In the genomic region with DNA sequence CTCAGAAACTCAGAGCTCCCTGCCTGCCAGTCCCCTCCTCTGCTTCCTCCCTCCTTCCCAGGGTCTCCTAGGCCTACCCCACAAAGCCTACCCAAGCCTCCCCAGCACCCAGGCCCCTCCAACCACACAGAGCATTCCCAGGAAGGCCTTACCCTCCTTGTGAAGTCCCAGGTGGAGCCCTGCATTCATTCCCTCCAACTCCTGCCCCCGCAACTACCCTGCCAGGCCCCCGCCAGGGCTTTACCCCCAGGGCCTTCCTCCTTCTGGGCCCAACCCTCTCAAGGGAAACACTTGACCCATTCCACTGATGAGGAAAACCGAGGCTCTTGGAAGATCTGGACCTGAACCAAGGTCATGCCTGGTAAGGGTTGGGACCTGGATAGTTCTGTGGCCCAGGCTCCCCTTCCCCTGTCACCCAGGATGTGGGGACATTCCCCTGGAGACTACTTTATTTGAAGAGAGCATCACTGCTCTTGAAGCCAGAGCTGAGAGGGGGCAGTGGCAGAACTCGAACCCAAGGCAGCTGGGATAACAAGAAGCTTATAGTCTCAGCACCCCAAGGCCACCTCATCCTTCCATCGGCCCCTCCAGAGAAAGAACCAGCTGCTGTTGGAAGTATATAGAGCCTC, we compare ENCODE assay signal across 25 cellular contexts. TPM values are rescaled to one million over a fixed set of nuclear protein-coding genes. Genes with fewer than 3 reads are reported as not detected.
DNase-seq lines count a peak whose midpoint lies in the region; ATAC-seq and TF ChIP-seq lines count a peak whose summit lies in the region.
"Had no signal": no experiment of that assay in that cellular context is flagged by ENCODE, and none has a peak within 500 bp of the region (broad histone marks: within the 10 kb centered on the region; RNA-seq: fewer than 3 reads in every experiment).

No MANE protein-coding gene starts in this region.

- no peak for DNase-seq in cardiac muscle cell (ENCODE audit: low read depth in 1 of 2, low spot score in 1 of 2)
- DNase-seq in heart right ventricle, result no peak
- DNase-seq in coronary artery (ENCODE audit: low spot score), result peak; percentile 60
- DNase-seq in neural crest cell (ENCODE audit: low read depth, low spot score), result no peak
- DNase-seq in cortex of kidney (lab: John Stamatoyannopoulos, UW), result no peak
- DNase-seq in GM13976 (ENCODE audit: low spot score), result no peak
- DNase-seq in body of pancreas, result no peak
- DNase-seq: activated CD4-positive, alpha-beta T cell treated with anti-CD3 and anti-CD28 coated beads, Interleukin-2, amount 50 U/mL, for 48 hours; activated CD4-positive, CD25-positive, alpha-beta regulatory T cell treated with anti-CD3 and anti-CD28 coated beads, Interleukin-2, amount 50 U/mL, for 72 hours; activated naive CD4-positive, alpha-beta T cell treated with anti-CD3 and anti-CD28 coated beads for 36 hours; amygdala; colonic mucosa; Karpas-422; lower lobe of right lung; natural killer cell; NCI-H2029 treated with DMSO at 0.1 percent for 48 hours; NCI-H524 treated with DMSO at 0.1 percent for 48 hours; OCI-M1; stimulated activated CD4-positive, alpha-beta T cell treated with anti-CD3 and anti-CD28 coated beads, Interleukin-4, amount 100 ng/mL, for 1 hour; T-helper 17 cell had no signal

- TF ChIP-seq POLR2A in body of pancreas (IDR thresholded peaks at IDR 0.05), result no peak

- peaks cover 14% of the 10 kb centered on the region for H3K4me1 Mint-ChIP-seq in neural crest cell

- in situ Hi-C loops in GM13976 (cut with MboI; ENCODE audit: low sequenced_read_pairs, unreplicated experiment), result no loop called here

- H3K27ac Mint-ChIP-seq in neural crest cell (ENCODE audit: unreplicated experiment), result peak overlapping the region; percentile 57
- H3K27ac Mint-ChIP-seq: activated naive CD4-positive, alpha-beta T cell treated with anti-CD3 and anti-CD28 coated beads for 36 hours; activated T-helper 1 cell treated with anti-CD3 and anti-CD28 coated beads, Interleukin-12 subunit alpha, Interleukin-12 subunit beta, Interleukin-2, Interleukin-4 antibody, amounts not matched to agents 30 ng/mL and 10 ng/mL and 1 ng/mL, durations not matched to agents 14 hours and 24 hours and 36 hours; natural killer cell; T-helper 17 cell had no signal

- H3K4me3 ChIP-seq in cardiac muscle cell (no peak overlapping the region), heart right ventricle (no peak overlapping the region), coronary artery (no peak overlapping the region), body of pancreas (no peak overlapping the region)
- H3K4me3 ChIP-seq: A549, breast epithelium, colonic mucosa, lower lobe of right lung, SK-N-MC had no signal

- no peaks in the 10 kb centered on the region for H3K9me3 ChIP-seq in cardiac muscle cell (ENCODE audit: low read depth)
- no peaks in the 10 kb centered on the region for H3K9me3 ChIP-seq in heart right ventricle
- H3K9me3 ChIP-seq in body of pancreas, result no peaks in the 10 kb centered on the region
- H3K9me3 ChIP-seq: A549, breast epithelium, colonic mucosa, lower lobe of right lung had no signal

- TF ChIP-seq CTCF in cardiac muscle cell (IDR thresholded peaks at IDR 0.05; ENCODE audit: low read depth, low read length) (no peak), heart right ventricle (IDR thresholded peaks at IDR 0.05) (no peak), coronary artery (IDR thresholded peaks at IDR 0.05) (no peak), neural crest cell (conservative IDR thresholded peaks at IDR 0.05) (no peak), GM13976 (IDR thresholded peaks at IDR 0.05; ENCODE audit: borderline replicate concordance, control extremely low read depth, extremely low read depth, insufficient read depth, missing control alignments) (no peak), body of pancreas (IDR thresholded peaks at IDR 0.05) (no peak)

- intact Hi-C loops in heart right ventricle (cut with DNase I) (no loop called here), body of pancreas (cut with DNase I) (no loop called here)

- H3K36me3 Mint-ChIP-seq in neural crest cell (ENCODE audit: low read depth), result no peaks in the 10 kb centered on the region
- H3K36me3 Mint-ChIP-seq: natural killer cell had no signal

- H3K27me3 Mint-ChIP-seq in neural crest cell (ENCODE audit: low read depth), result no peaks in the 10 kb centered on the region
- H3K27me3 Mint-ChIP-seq: T-helper 17 cell had no signal

- H3K4me3 Mint-ChIP-seq in neural crest cell, result no peak overlapping the region
- H3K4me3 Mint-ChIP-seq: activated naive CD4-positive, alpha-beta T cell treated with anti-CD3 and anti-CD28 coated beads for 36 hours; activated T-helper 1 cell treated with anti-CD3 and anti-CD28 coated beads, Interleukin-12 subunit alpha, Interleukin-12 subunit beta, Interleukin-2, Interleukin-4 antibody, amounts not matched to agents 30 ng/mL and 10 ng/mL and 1 ng/mL, durations not matched to agents 14 hours and 24 hours and 36 hours; natural killer cell; T-helper 17 cell had no signal

- H3K27ac ChIP-seq in cardiac muscle cell (peak overlapping the region; percentile 56), heart right ventricle (no peak overlapping the region), coronary artery (no peak overlapping the region), body of pancreas (peak overlapping the region in 1 of 4 donors; percentile 8)
- H3K27ac ChIP-seq: A549, breast epithelium, colonic mucosa, lower lobe of right lung, SK-N-MC had no signal

- H3K36me3 ChIP-seq in cardiac muscle cell (no peaks in the 10 kb centered on the region), heart right ventricle (no peaks in the 10 kb centered on the region), body of pancreas (replicated peaks in 1 of 2; ENCODE audit: insufficient read depth in 1 of 2, low read depth in 2 of 2) (no peaks in the 10 kb centered on the region)
- H3K36me3 ChIP-seq: breast epithelium, colonic mucosa, lower lobe of right lung had no signal

- H3K9me3 Mint-ChIP-seq in neural crest cell, result no peaks in the 10 kb centered on the region
- H3K9me3 Mint-ChIP-seq: activated naive CD4-positive, alpha-beta T cell treated with anti-CD3 and anti-CD28 coated beads for 36 hours; activated T-helper 1 cell treated with anti-CD3 and anti-CD28 coated beads, Interleukin-12 subunit alpha, Interleukin-12 subunit beta, Interleukin-2, Interleukin-4 antibody, amounts not matched to agents 30 ng/mL and 10 ng/mL and 1 ng/mL, durations not matched to agents 14 hours and 24 hours and 36 hours; natural killer cell had no signal

- H3K4me1 ChIP-seq in cardiac muscle cell (ENCODE audit: low read depth) (peaks cover 25% of the 10 kb centered on the region), heart right ventricle (peaks cover 4 to 32% (median 20%) of the 10 kb centered on the region in 9 donors), body of pancreas (peaks cover 82% of the 10 kb centered on the region)
- H3K4me1 ChIP-seq: breast epithelium had no signal

- ATAC-seq in heart right ventricle (no peak), body of pancreas (no peak), HG03520 (IDR thresholded peaks at IDR 0.05; ENCODE audit: unreplicated experiment) (no peak)
- ATAC-seq: A549, lower lobe of right lung, natural killer cell, T-helper 17 cell had no signal

- H3K27me3 ChIP-seq in cardiac muscle cell (no peaks in the 10 kb centered on the region), heart right ventricle (no peaks in the 10 kb centered on the region), body of pancreas (no peaks in the 10 kb centered on the region)
- H3K27me3 ChIP-seq: breast epithelium, colonic mucosa had no signal

- WGBS in heart right ventricle, 2 donors, result 77 to 87% methylated on average over 5 of the region's 5 CpGs
- WGBS in body of pancreas, 2 donors, result 74 to 93% methylated on average over 3 to 5 of the region's 5 CpGs

RNA-seq across cellular contexts. Expression of a gene that starts 12.5 kb away (rescaled TPM):
- total RNA-seq in cardiac muscle cell (11.4 and 14.2 TPM in 2 replicates), heart right ventricle (1 to 10 TPM; 1.7 to 4.0 (median 2.2) TPM), neural crest cell (0.79 and 0.84 TPM in 2 replicates), body of pancreas (10 to 100 TPM; 32.9 to 43.2 TPM)
- polyA plus RNA-seq in cardiac muscle cell (5.1 and 6.4 TPM in 2 replicates), heart right ventricle (10 to 100 TPM in 1 of 2 donors, 1 to 10 TPM in 1; 7.0 to 10.6 TPM)
- total RNA-seq: natural killer cell had no signal

RNA-seq across cellular contexts. Expression of a gene that starts 26.9 kb away (rescaled TPM):
- total RNA-seq in cardiac muscle cell, result 72.7 and 107 TPM in 2 replicates
- 128 and 144 TPM in 2 replicates for polyA plus RNA-seq in cardiac muscle cell
- 10 to 100 TPM; 39.9 to 53.9 (median 45.9) TPM for total RNA-seq in heart right ventricle
- 10 to 100 TPM; 33.4 to 57.9 TPM for polyA plus RNA-seq in heart right ventricle
- 62.6 and 63.9 TPM in 2 replicates for total RNA-seq in neural crest cell
- 10 to 100 TPM; 15.8 to 21.5 TPM for total RNA-seq in body of pancreas
